ENCODE assay signal across 8 cellular contexts in the genomic region with DNA sequence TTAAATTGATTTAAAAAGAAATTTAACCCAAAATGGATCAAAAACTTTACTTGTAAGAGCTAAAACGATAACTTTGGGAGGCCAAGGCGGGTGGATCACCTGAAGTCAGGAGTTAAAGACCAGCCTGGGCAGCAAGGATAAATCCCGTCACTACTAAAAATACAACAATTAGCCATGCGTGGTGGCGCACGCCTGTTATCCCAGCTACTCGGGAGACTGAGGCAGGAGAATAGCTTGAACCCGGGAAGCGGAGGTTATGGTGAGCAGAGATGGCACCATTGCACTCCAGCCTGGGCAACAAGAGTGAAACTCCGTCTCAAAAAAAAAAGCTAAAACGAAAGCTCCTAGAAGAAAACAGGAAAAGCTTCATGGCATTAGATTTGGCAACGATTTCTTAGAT. TPM values are rescaled to one million over a fixed set of nuclear protein-coding genes. Genes with fewer than 3 reads are reported as not detected.
DNase-seq lines count a peak whose midpoint lies in the region; ATAC-seq and TF ChIP-seq lines count a peak whose summit lies in the region.
"Not testable (repeated sequence)": the region's sequence is repeated elsewhere in the genome, so short reads cannot be mapped to it uniquely, and the experiment has no call there.

No MANE protein-coding gene starts in this region.

- H3K27me3 ChIP-seq in BLaER1, ovary, testis: not testable (repeated sequence)

- TF ChIP-seq EP300 in ovary (IDR thresholded peaks at IDR 0.05), result not testable (repeated sequence)

- H3K27ac Mint-ChIP-seq in HFFc6 (peak overlapping the region; percentile 92; the same call in 1 of the 2 replicates), immature natural killer cell (peak overlapping the region; percentile 93 to 98 (median 96))
- H3K27ac Mint-ChIP-seq in activated T-helper 17 cell treated with anti-CD3 and anti-CD28 coated beads, Interleukin-2, amount 50 U/mL, for 72 hours, result peak overlapping the region; percentile 98

- not testable (repeated sequence) for TF ChIP-seq POLR2A in ovary (IDR thresholded peaks at IDR 0.05); testis (IDR thresholded peaks at IDR 0.05)

- peak overlapping the region; percentile 85 for H3K27ac ChIP-seq in BLaER1
- peak overlapping the region; percentile 90 for H3K27ac ChIP-seq in RWPE1
- peak overlapping the region in 1 of 2 donors; percentile 81 for H3K27ac ChIP-seq in ovary
- peak overlapping the region; percentile 87 to 88 for H3K27ac ChIP-seq in testis

- POLR2A ChIA-PET in RWPE1 (lab: Yijun Ruan, JAX; ENCODE audit: low non-redundant PET), result interaction anchor here (0.6 to 0.8 kb wide), 2 partner anchors 18 to 401 kb away, joined by 3 to 5 read pairs; no protein-coding TSS in a partner anchor

- 67 to 82% (median 70%) methylated on average over 12 of the region's 12 CpGs for WGBS in ovary, 3 donors
- 53 to 64% methylated on average over 12 of the region's 12 CpGs for WGBS in testis, 2 donors

- not testable (repeated sequence) for H3K9me3 Mint-ChIP-seq in HFFc6; activated T-helper 17 cell treated with anti-CD3 and anti-CD28 coated beads, Interleukin-2, amount 50 U/mL, for 72 hours; immature natural killer cell

- H3K4me3 ChIP-seq in BLaER1, result peak overlapping the region; percentile 82
- peak overlapping the region; percentile 66 for H3K4me3 ChIP-seq in ovary
- H3K4me3 ChIP-seq in testis, result peak overlapping the region; percentile 66 to 79

- CTCF ChIA-PET in RWPE1 (lab: Yijun Ruan, JAX), result interaction anchor here (0.6 to 0.8 kb wide), 2 partner anchors 28 to 1349 kb away, joined by 3 to 9 read pairs; no protein-coding TSS in a partner anchor

- H3K36me3 Mint-ChIP-seq in HFFc6 (ENCODE audit: low read depth); immature natural killer cell: not testable (repeated sequence)
- H3K36me3 Mint-ChIP-seq in activated T-helper 17 cell treated with anti-CD3 and anti-CD28 coated beads, Interleukin-2, amount 50 U/mL, for 72 hours (ENCODE audit: low read depth), result peaks cover 21% of the 10 kb centered on the region

- H3K9ac ChIP-seq in BLaER1, result peak overlapping the region; percentile 80

- H3K4me3 Mint-ChIP-seq in HFFc6, result peak overlapping the region; percentile 87
- H3K4me3 Mint-ChIP-seq in activated T-helper 17 cell treated with anti-CD3 and anti-CD28 coated beads, Interleukin-2, amount 50 U/mL, for 72 hours, result peak overlapping the region; percentile 83
- H3K4me3 Mint-ChIP-seq in immature natural killer cell, result peak overlapping the region; percentile 92 to 97 (median 95)

- not testable (repeated sequence) for H3K36me3 ChIP-seq in BLaER1; ovary; testis (ENCODE audit: low read depth, missing control alignments)

- not testable (repeated sequence) for ATAC-seq in activated T-helper 17 cell treated with anti-CD3 and anti-CD28 coated beads, Interleukin-2, amount 50 U/mL, for 72 hours (replicated peaks)

- peaks cover 48% of the 10 kb centered on the region for H3K4me1 ChIP-seq in BLaER1
- peaks cover 12% of the 10 kb centered on the region for H3K4me1 ChIP-seq in ovary (ENCODE audit: insufficient read depth)
- H3K4me1 ChIP-seq in testis, result peaks cover 26% of the 10 kb centered on the region

- not testable (repeated sequence) for TF ChIP-seq CTCF in HFFc6 (IDR thresholded peaks at IDR 0.05); RWPE1 (conservative IDR thresholded peaks at IDR 0.05; ENCODE audit: low read depth); ovary (IDR thresholded peaks at IDR 0.05); testis (IDR thresholded peaks at IDR 0.05)

- not testable (repeated sequence) for H3K27me3 Mint-ChIP-seq in HFFc6 (ENCODE audit: insufficient read depth); activated T-helper 17 cell treated with anti-CD3 and anti-CD28 coated beads, Interleukin-2, amount 50 U/mL, for 72 hours
- H3K27me3 Mint-ChIP-seq in immature natural killer cell (ENCODE audit: low read depth in 3 of 3), result peaks cover 0 to 16% (median 11%) of the 10 kb centered on the region in 3 donors

- peak overlapping the region; percentile 94 for H3K4me2 ChIP-seq in BLaER1

- H3K9me3 ChIP-seq in BLaER1, ovary, testis: not testable (repeated sequence)

- H3K4me1 Mint-ChIP-seq in HFFc6 (ENCODE audit: low read depth) (peaks cover 37% of the 10 kb centered on the region), immature natural killer cell (peaks cover 33 to 44% of the 10 kb centered on the region in 2 donors)
- H3K4me1 Mint-ChIP-seq in activated T-helper 17 cell treated with anti-CD3 and anti-CD28 coated beads, Interleukin-2, amount 50 U/mL, for 72 hours, result peaks cover 24% of the 10 kb centered on the region

- DNase-seq in HFFc6; RWPE1 (ENCODE audit: low spot score); ovary; testis: not testable (repeated sequence)
- peak; percentile 12 for DNase-seq in dermis blood vessel endothelial cell
- DNase-seq in immature natural killer cell, result peak in 1 of 3 donors; percentile 4

- H4K20me1 ChIP-seq in BLaER1, result not testable (repeated sequence)

- intact Hi-C loops in ovary (cut with DNase I); testis (cut with DNase I; ENCODE audit: low total_unique reads): not testable (repeated sequence)

RNA-seq across cellular contexts. Expression of a gene that starts 3.1 kb away (rescaled TPM):
- 10 to 100 TPM; 11.2 to 15.7 (median 13.5) TPM for total RNA-seq in HFFc6 (2021; fragmentation: NEBNext Ultra II Directional; extraction: Animal tissue kit (Norgen Biotek cat#: 25700))
- 10 to 100 TPM; 15.9 to 19.0 TPM for total RNA-seq in activated T-helper 17 cell treated with anti-CD3 and anti-CD28 coated beads, Interleukin-2, amount 50 U/mL, for 72 hours
- total RNA-seq in dermis blood vessel endothelial cell, result 16.3 and 16.7 TPM in 2 replicates
- polyA plus RNA-seq in immature natural killer cell, result 10 to 100 TPM; 25.5 to 33.1 (median 32.1) TPM
- 10 to 100 TPM; 11.7 to 17.2 (median 13.5) TPM for total RNA-seq in ovary
- polyA plus RNA-seq in ovary, result 10 to 100 TPM; 13.0 to 13.1 TPM
- 10 to 100 TPM; 16.7 to 18.3 TPM for total RNA-seq in testis
- 12.1 TPM for polyA plus RNA-seq in testis (ENCODE audit: insufficient read depth, low read depth, low replicate concordance)

RNA-seq across cellular contexts. Expression of a gene that starts 5.8 kb away (rescaled TPM):
- 10 to 100 TPM; 65.3 to 77.5 (median 72.1) TPM for total RNA-seq in HFFc6 (2021; fragmentation: NEBNext Ultra II Directional; extraction: Animal tissue kit (Norgen Biotek cat#: 25700))
- total RNA-seq in activated T-helper 17 cell treated with anti-CD3 and anti-CD28 coated beads, Interleukin-2, amount 50 U/mL, for 72 hours, result 100 to 1,000 TPM; 101 to 103 TPM
- 128 and 141 TPM in 2 replicates for total RNA-seq in dermis blood vessel endothelial cell
- polyA plus RNA-seq in immature natural killer cell, result 10 to 100 TPM; 54.9 to 74.4 (median 59.3) TPM
- 10 to 100 TPM; 26.2 to 75.6 (median 56.1) TPM for total RNA-seq in ovary
- 10 to 100 TPM; 30.5 to 50.8 TPM for polyA plus RNA-seq in ovary
- 10 to 100 TPM; 48.9 to 56.9 TPM for total RNA-seq in testis
- 59.6 TPM for polyA plus RNA-seq in testis (ENCODE audit: insufficient read depth, low read depth, low replicate concordance)

RNA-seq across cellular contexts. Expression of a gene that starts 25.4 kb away (rescaled TPM):
- total RNA-seq in HFFc6 (2021; fragmentation: NEBNext Ultra II Directional; extraction: Animal tissue kit (Norgen Biotek cat#: 25700)), result 10 to 100 TPM; 13.7 to 16.4 (median 14.2) TPM
- total RNA-seq in activated T-helper 17 cell treated with anti-CD3 and anti-CD28 coated beads, Interleukin-2, amount 50 U/mL, for 72 hours, result 10 to 100 TPM; 31.9 to 32.8 TPM
- total RNA-seq in dermis blood vessel endothelial cell (6.8 and 12.4 TPM in 2 replicates), ovary (10 to 100 TPM in 6 of 7 donors, 1 to 10 TPM in 1; 8.8 to 15.6 (median 13.5) TPM), testis (10 to 100 TPM; 17.5 TPM)
- polyA plus RNA-seq in immature natural killer cell (1 to 10 TPM in 2 of 3 donors, not detected in 1; 1.6 to 3.0 TPM), ovary (10 to 100 TPM in 1 of 2 donors, 1 to 10 TPM in 1; 8.7 to 13.0 TPM), testis (ENCODE audit: insufficient read depth, low read depth, low replicate concordance) (21.1 TPM)

RNA-seq across cellular contexts. Expression of a gene that starts 26.1 kb away (rescaled TPM):
- total RNA-seq in HFFc6 (2021; fragmentation: NEBNext Ultra II Directional; extraction: Animal tissue kit (Norgen Biotek cat#: 25700)), result 10 to 100 TPM; 15.8 to 26.9 (median 23.4) TPM
- 100 to 1,000 TPM; 121 to 127 TPM for total RNA-seq in activated T-helper 17 cell treated with anti-CD3 and anti-CD28 coated beads, Interleukin-2, amount 50 U/mL, for 72 hours
- total RNA-seq in dermis blood vessel endothelial cell (23.1 and 38.7 TPM in 2 replicates), ovary (10 to 100 TPM; 25.3 to 66.5 (median 39.5) TPM), testis (100 to 1,000 TPM; 128 to 151 TPM)
- polyA plus RNA-seq in immature natural killer cell (1 to 10 TPM; 4.1 to 7.4 (median 5.4) TPM), ovary (10 to 100 TPM; 25.8 to 29.1 TPM), testis (ENCODE audit: insufficient read depth, low read depth, low replicate concordance) (101 TPM)

RNA-seq across cellular contexts. Expression of a gene that starts 44.9 kb away (rescaled TPM):
- total RNA-seq in HFFc6 (2021; fragmentation: NEBNext Ultra II Directional; extraction: Animal tissue kit (Norgen Biotek cat#: 25700)), result 1 to 10 TPM in 4 of 6 experiments, under 1 TPM in 2; 0.41 to 1.4 (median 1.1) TPM
- 100 to 1,000 TPM in 1 of 2 donors, 10 to 100 TPM in 1; 98.5 to 122 TPM for total RNA-seq in activated T-helper 17 cell treated with anti-CD3 and anti-CD28 coated beads, Interleukin-2, amount 50 U/mL, for 72 hours
- total RNA-seq in dermis blood vessel endothelial cell (110 and 134 TPM in 2 replicates), ovary (10 to 100 TPM; 20.0 to 37.2 (median 24.8) TPM), testis (10 to 100 TPM; 18.6 to 23.1 TPM)
- polyA plus RNA-seq in immature natural killer cell (10 to 100 TPM; 28.6 to 73.2 (median 53.5) TPM), ovary (10 to 100 TPM in 1 of 2 donors, 1 to 10 TPM in 1; 2.2 to 25.6 TPM), testis (ENCODE audit: insufficient read depth, low read depth, low replicate concordance) (14.4 TPM)
